21 cellular contexts compared by ENCODE assay signal in the genomic region with DNA sequence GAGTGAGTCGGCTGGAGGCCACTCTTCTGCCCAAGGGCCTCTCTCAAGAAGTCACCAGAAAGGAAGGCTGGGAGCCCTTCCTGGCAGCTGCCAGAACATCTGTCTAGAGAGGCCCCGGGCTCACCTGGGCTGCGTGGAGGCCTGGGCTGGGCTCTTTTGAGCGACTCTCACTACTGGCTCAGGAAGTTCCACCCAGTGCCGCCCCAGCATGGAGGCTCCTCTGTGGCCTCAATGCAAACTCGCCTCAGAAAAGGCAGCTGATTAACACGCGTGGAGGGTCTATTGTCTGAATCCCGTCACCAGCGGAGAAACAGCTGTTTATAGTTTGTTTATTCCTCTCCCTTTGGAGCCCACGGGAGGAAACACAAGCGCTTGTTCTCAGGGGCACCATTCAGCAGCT.
"Had no signal": no experiment of that assay in that cellular context is flagged by ENCODE, and none has a peak within 500 bp of the region (broad histone marks: within the 10 kb centered on the region; RNA-seq: fewer than 3 reads in every experiment).

No MANE protein-coding gene starts in this region.

- H3K9me3 Mint-ChIP-seq: nephron, type B pancreatic cell had no signal

- H3K4me1 ChIP-seq: uterus had no signal

- ATAC-seq: heart left ventricle had no signal

- H3K4me3 ChIP-seq: heart left ventricle, right atrium auricular region, sigmoid colon, skin epidermis, stomach, thyroid gland, uterus had no signal

- H3K27me3 ChIP-seq: heart left ventricle, right atrium auricular region, sigmoid colon, stomach, thyroid gland, uterus had no signal

- H3K27me3 Mint-ChIP-seq: dendritic cell treated with granulocyte-macrophage colony-stimulating factor and Interleukin-4, amounts not matched to agents 40 ng/mL and 50 ng/mL, for 4 days; naive B cell; type B pancreatic cell had no signal

- H3K9me3 ChIP-seq: heart left ventricle, right atrium auricular region, sigmoid colon, stomach, thyroid gland, uterus had no signal

- H3K36me3 ChIP-seq: heart left ventricle, right atrium auricular region, sigmoid colon, thyroid gland, uterus had no signal

- H3K27ac ChIP-seq: heart left ventricle, right atrium auricular region, sigmoid colon, skin epidermis, stomach, thyroid gland, uterus had no signal

- DNase-seq: erythroblast; heart left ventricle; hypothalamus; kidney glomerular epithelial cell; mesendoderm; naive B cell; sigmoid colon; stimulated activated naive CD4-positive, alpha-beta T cell; stomach; substantia nigra; thyroid gland; uterus had no signal

- FAIRE-seq: colon, endothelial cell of umbilical vein, frontal cortex, islet of Langerhans had no signal

- H3K27ac Mint-ChIP-seq: type B pancreatic cell had no signal

- H3K4me3 Mint-ChIP-seq: dendritic cell treated with granulocyte-macrophage colony-stimulating factor and Interleukin-4, amounts not matched to agents 40 ng/mL and 50 ng/mL, for 4 days; nephron; type B pancreatic cell had no signal

- H3K36me3 Mint-ChIP-seq: type B pancreatic cell had no signal
